8 cellular contexts compared by ENCODE assay signal in the genomic region with DNA sequence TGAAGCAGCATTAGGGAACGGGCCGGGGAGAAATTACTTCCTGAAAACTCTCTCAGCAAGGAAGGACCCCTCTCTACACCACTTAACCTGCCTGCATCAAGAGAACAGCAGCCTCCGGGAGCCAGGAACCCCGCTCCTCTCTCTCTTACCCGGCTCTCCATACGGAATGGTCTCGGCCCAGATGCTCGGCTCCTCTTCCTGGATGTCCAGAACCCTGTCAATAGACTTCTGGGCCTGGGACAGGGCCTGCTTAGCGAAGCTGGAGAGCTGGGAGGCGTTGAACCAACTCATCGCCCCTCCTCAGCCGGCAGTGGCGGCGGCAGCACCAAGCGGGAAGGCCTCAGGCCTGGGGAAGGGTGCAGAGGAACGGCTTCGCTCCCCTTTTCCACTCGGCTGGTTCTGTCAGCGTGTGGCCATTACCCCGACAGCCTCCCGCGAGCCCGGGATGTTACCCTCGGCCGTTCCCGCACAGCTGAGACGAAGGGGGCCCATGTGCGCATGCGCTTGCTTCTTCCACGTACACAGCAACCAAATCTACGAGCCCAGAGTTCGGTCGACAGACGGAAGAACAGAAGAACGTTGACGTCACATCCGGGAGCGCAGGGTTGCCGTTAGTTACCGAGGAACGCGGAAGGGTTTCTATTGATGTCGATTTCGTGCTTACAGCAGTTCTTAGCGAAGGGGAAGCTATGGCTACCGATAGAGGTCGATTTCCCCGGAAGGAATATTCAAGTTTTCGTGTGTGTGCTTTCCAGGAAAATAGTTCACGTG. TPM values are rescaled to one million over a fixed set of nuclear protein-coding genes. Genes with fewer than 3 reads are reported as not detected.
DNase-seq lines count a peak whose midpoint lies in the region; ATAC-seq and TF ChIP-seq lines count a peak whose summit lies in the region.

Gene TMF1 (minus strand): TSS at position 538 of the 771 bp plus-strand sequence. CDS start 247 bp downstream, at position 291.

- H3K4me3 Mint-ChIP-seq in nephron progenitor cell = peak within 1 kb of the TSS; percentile 99

- TF ChIP-seq CTCF in fibroblast of mammary gland (conservative IDR thresholded peaks at IDR 0.05; ENCODE audit: control insufficient read depth, insufficient read depth, low read depth, low read length) = no peak
- TF ChIP-seq CTCF in nephron progenitor cell (IDR thresholded peaks at IDR 0.05) = no peak

- peak within 1 kb of the TSS; percentile 70 for H3K27ac ChIP-seq in KOPT-K1 (ENCODE audit: low read depth, low read length, poor library complexity, severe bottlenecking)

- H3K4me1 Mint-ChIP-seq in nephron progenitor cell = peaks cover 34% of the 10 kb centered on the region

- H3K9me3 Mint-ChIP-seq in nephron progenitor cell = no peaks in the 10 kb centered on the region

- peaks cover 32% of the 10 kb centered on the region for H3K36me3 Mint-ChIP-seq in nephron progenitor cell (ENCODE audit: low read depth)

- peak within 1 kb of the TSS; percentile 100 for H3K27ac Mint-ChIP-seq in nephron progenitor cell

- ATAC-seq in GM21717 (IDR thresholded peaks at IDR 0.05; ENCODE audit: unreplicated experiment) = peak; percentile 96

- H3K9me3 ChIP-seq in KOPT-K1 (ENCODE audit: insufficient read depth, low read length, poor library complexity, severe bottlenecking) = no peaks in the 10 kb centered on the region

- peaks cover 63% of the 10 kb centered on the region for H3K36me3 ChIP-seq in KOPT-K1 (ENCODE audit: insufficient read depth, low read length)

- H3K27me3 Mint-ChIP-seq in nephron progenitor cell (ENCODE audit: low read depth, poor library complexity) = no peaks in the 10 kb centered on the region

- in situ Hi-C loops in Caki2 (cut with HindIII; ENCODE audit: low pct_unique_long_range_greater_than_20kb, low sequenced_read_pairs) = no loop called here

- peak within 1 kb of the TSS; percentile 98 for H3K4me3 ChIP-seq in fibroblast of mammary gland (ENCODE audit: control insufficient read depth, low read depth, low read length)

- peak; percentile 92 for DNase-seq in Caki2 (ENCODE audit: low read depth)
- DNase-seq in activated T-cell treated with anti-CD3 and anti-CD28 coated beads, Interleukin-2, amount 50 U/mL, for 1 hour = peak; percentile 94
- DNase-seq in fibroblast of mammary gland (ENCODE audit: low read depth) = peak; percentile 99
- DNase-seq in nephron progenitor cell = peak; percentile 98
- peak; percentile 98 for DNase-seq in stromal cell of bone marrow (ENCODE audit: low read depth)
- DNase-seq in effector CD8-positive, alpha-beta T cell (lab: John Stamatoyannopoulos, UW) = no peak

RNA-seq across cellular contexts. Expression of gene TMF1, which starts in this region (rescaled TPM):
- total RNA-seq in Caki2 (2014; rRNA removed; shearing (Covaris generic); ENCODE audit: low replicate concordance) = 1.6 and 5.7 TPM in 2 replicates
